8 cellular contexts compared by ENCODE assay signal in the genomic region with DNA sequence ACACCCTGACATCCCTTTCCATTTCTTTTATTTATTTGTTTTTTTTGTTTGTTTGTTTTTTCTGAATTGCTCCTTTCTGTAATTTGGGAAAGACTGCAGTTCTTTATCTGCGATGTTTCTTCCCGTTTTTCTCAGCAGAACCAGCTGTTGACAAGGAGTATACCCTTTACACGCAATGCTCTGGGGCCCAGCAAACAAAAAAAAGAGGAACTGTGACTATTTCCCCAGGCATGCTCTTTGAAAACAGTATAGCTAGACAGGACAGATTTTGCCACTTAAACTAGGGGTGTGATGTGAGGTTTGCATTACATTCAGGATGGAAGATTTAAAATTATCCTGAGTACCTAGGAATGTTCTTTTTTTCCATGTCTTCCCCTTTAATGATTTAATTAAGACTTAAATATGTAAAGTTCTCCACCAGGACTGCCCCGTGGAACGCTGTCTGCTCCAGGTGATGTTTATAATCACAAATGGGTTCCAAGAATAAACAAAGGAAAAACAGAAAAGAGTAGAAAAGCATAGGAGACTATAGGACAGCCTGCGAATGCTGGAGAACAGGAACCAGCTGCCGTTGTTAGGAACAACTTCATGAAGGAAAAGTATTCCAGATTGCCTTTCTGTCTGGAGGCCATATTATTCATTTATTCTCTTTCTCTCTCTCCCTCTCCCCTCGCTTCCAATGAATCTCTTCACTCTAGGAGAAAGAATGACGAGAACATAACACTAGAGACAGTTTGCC. TPM values are rescaled to one million over a fixed set of nuclear protein-coding genes. Genes with fewer than 3 reads are reported as not detected.
DNase-seq lines count a peak whose midpoint lies in the region; ATAC-seq and TF ChIP-seq lines count a peak whose summit lies in the region.

No MANE protein-coding gene starts in this region.

- peaks cover 90 to 93% of the 10 kb centered on the region in 2 donors for H3K36me3 Mint-ChIP-seq in CD14-positive monocyte
- H3K36me3 Mint-ChIP-seq in dendritic cell treated with granulocyte-macrophage colony-stimulating factor and Interleukin-4, amounts not matched to agents 40 ng/mL and 50 ng/mL, for 4 days (ENCODE audit: low read depth) = peaks cover 99% of the 10 kb centered on the region

- DNase-seq in CD14-positive monocyte (ENCODE audit: low spot score) (peak; percentile 62), KBM-7 (peak; percentile 91), T-helper 9 cell (no peak), DMS153 treated with DMSO at 0.1 percent for 48 hours (lab: John Stamatoyannopoulos, UW; ENCODE audit: unreplicated experiment) (no peak), NCI-H226 (no peak)
- no peak for DNase-seq in stimulated activated naive CD8-positive, alpha-beta T cell treated with anti-CD3 and anti-CD28 coated beads, Interleukin-15, amount 100 ng/mL, for 72 hours

- peak; percentile 52 for ATAC-seq in GM19468 (IDR thresholded peaks at IDR 0.05; ENCODE audit: extremely low read depth, unreplicated experiment)
- no peak for ATAC-seq in stimulated activated naive CD8-positive, alpha-beta T cell treated with anti-CD3 and anti-CD28 coated beads, Interleukin-15, amount 100 ng/mL, for 72 hours

- in situ Hi-C loops in KBM-7 (cut with MboI; ENCODE audit: low pct_unique_long_range_greater_than_20kb, low sequenced_read_pairs) = no loop called here

- H3K4me3 Mint-ChIP-seq in CD14-positive monocyte = peak overlapping the region; percentile 43 to 74
- peak overlapping the region; percentile 30 for H3K4me3 Mint-ChIP-seq in dendritic cell treated with granulocyte-macrophage colony-stimulating factor and Interleukin-4, amounts not matched to agents 40 ng/mL and 50 ng/mL, for 4 days
- H3K4me3 Mint-ChIP-seq in stimulated activated naive CD8-positive, alpha-beta T cell treated with anti-CD3 and anti-CD28 coated beads, Interleukin-15, amount 100 ng/mL, for 72 hours = peak overlapping the region; percentile 30 to 68

- H3K9me3 Mint-ChIP-seq in CD14-positive monocyte = no peaks in the 10 kb centered on the region
- no peaks in the 10 kb centered on the region for H3K9me3 Mint-ChIP-seq in dendritic cell treated with granulocyte-macrophage colony-stimulating factor and Interleukin-4, amounts not matched to agents 40 ng/mL and 50 ng/mL, for 4 days
- H3K9me3 Mint-ChIP-seq in stimulated activated naive CD8-positive, alpha-beta T cell treated with anti-CD3 and anti-CD28 coated beads, Interleukin-15, amount 100 ng/mL, for 72 hours = no peaks in the 10 kb centered on the region

- H3K27me3 Mint-ChIP-seq in CD14-positive monocyte (ENCODE audit: low read depth in 3 of 3) = no peaks in the 10 kb centered on the region
- H3K27me3 Mint-ChIP-seq in dendritic cell treated with granulocyte-macrophage colony-stimulating factor and Interleukin-4, amounts not matched to agents 40 ng/mL and 50 ng/mL, for 4 days = no peaks in the 10 kb centered on the region
- H3K27me3 Mint-ChIP-seq in stimulated activated naive CD8-positive, alpha-beta T cell treated with anti-CD3 and anti-CD28 coated beads, Interleukin-15, amount 100 ng/mL, for 72 hours = no peaks in the 10 kb centered on the region

- TF ChIP-seq CTCF in CD14-positive monocyte (IDR thresholded peaks at IDR 0.05) = no peak

- intact Hi-C loops in CD14-positive monocyte (cut with micrococcal nuclease) = loop anchor here in 1 of 2 donors (5.0 to 10.0 kb wide), 2 partner anchors 42 to 895 kb away; a partner anchor contains a TSS
- intact Hi-C loops in dendritic cell treated with granulocyte-macrophage colony-stimulating factor and Interleukin-4, amounts not matched to agents 40 ng/mL and 50 ng/mL, for 4 days (cut with micrococcal nuclease) = loop anchor here (5.0 kb wide), 1 partner anchor 37 kb away; no protein-coding TSS in a partner anchor

- H3K27ac Mint-ChIP-seq in CD14-positive monocyte = peak overlapping the region; percentile 83 to 94 (median 91)
- peak overlapping the region; percentile 93 for H3K27ac Mint-ChIP-seq in dendritic cell treated with granulocyte-macrophage colony-stimulating factor and Interleukin-4, amounts not matched to agents 40 ng/mL and 50 ng/mL, for 4 days
- H3K27ac Mint-ChIP-seq in stimulated activated naive CD8-positive, alpha-beta T cell treated with anti-CD3 and anti-CD28 coated beads, Interleukin-15, amount 100 ng/mL, for 72 hours = peak overlapping the region; percentile 76 to 96

- peaks cover 77% of the 10 kb centered on the region for H3K4me1 Mint-ChIP-seq in CD14-positive monocyte
- peaks cover 78% of the 10 kb centered on the region for H3K4me1 Mint-ChIP-seq in dendritic cell treated with granulocyte-macrophage colony-stimulating factor and Interleukin-4, amounts not matched to agents 40 ng/mL and 50 ng/mL, for 4 days (ENCODE audit: low read depth)
- H3K4me1 Mint-ChIP-seq in stimulated activated naive CD8-positive, alpha-beta T cell treated with anti-CD3 and anti-CD28 coated beads, Interleukin-15, amount 100 ng/mL, for 72 hours = peaks cover 94% of the 10 kb centered on the region

RNA-seq across cellular contexts. Expression of a gene that starts 43.3 kb away (rescaled TPM):
- polyA plus RNA-seq in CD14-positive monocyte = 10 to 100 TPM; 46.6 to 60.3 TPM

Comparison
In these comparisons a context has a peak if more than half of its experiments do, and no peak if none do; other contexts are left out.
1. DNase-seq: peak in CD14-positive monocyte (single experiment) and KBM-7 (single experiment); none in stimulated activated naive CD8-positive, alpha-beta T cell treated with anti-CD3 and anti-CD28 coated beads, Interleukin-15, amount 100 ng/mL, for 72 hours (0 of 2), T-helper 9 cell (single experiment), DMS153 treated with DMSO at 0.1 percent for 48 hours (single experiment) and NCI-H226 (single experiment).
2. Peak in every context shown above with its lines, with median percentiles within 50 percentile points of each other: H3K27ac Mint-ChIP-seq and H3K4me3 Mint-ChIP-seq.